In the genomic region with DNA sequence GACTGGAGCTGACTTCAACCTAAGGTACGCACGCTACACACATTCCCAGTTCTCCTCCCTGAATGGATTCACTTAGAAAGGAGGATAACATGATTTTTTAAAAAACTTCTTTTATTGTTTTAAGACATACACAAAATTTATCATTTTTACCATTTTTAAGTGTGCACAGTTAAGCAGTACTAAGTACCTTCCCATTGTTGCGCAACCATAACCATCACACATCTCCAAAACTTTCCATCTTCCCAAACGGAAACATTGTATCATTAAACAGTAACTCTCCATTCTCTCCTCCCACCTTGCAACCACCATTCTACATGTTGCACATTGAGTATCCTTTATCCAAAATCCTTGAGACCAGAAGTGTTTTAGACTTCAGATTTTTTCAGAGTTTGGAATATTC, we compare ENCODE assay signal across 23 cellular contexts. TPM values are rescaled to one million over a fixed set of nuclear protein-coding genes. Genes with fewer than 3 reads are reported as not detected.
"Had no signal": no experiment of that assay in that cellular context is flagged by ENCODE, and none has a peak within 500 bp of the region (broad histone marks: within the 10 kb centered on the region; RNA-seq: fewer than 3 reads in every experiment).

No MANE protein-coding gene starts in this region.

- H3K9me3 ChIP-seq: esophagus muscularis mucosa, gastroesophageal sphincter, heart left ventricle, ovary, psoas muscle, spleen, transverse colon, vagina had no signal

- H3K79me2 ChIP-seq: hepatocyte had no signal

- H3K4me2 ChIP-seq: hepatocyte had no signal

- FAIRE-seq: endothelial cell of umbilical vein had no signal

- H3K4me1 ChIP-seq: esophagus muscularis mucosa, gastroesophageal sphincter, transverse colon, vagina had no signal

- H2AFZ ChIP-seq: hepatocyte had no signal

- DNase-seq: dermis blood vessel endothelial cell; effector memory CD4-positive, alpha-beta T cell; foreskin keratinocyte; heart left ventricle; islet precursor cell; natural killer cell; occipital lobe; ovary; psoas muscle; right cardiac atrium; spleen; stimulated activated CD4-positive, alpha-beta T cell treated with anti-CD3 and anti-CD28 coated beads, Interleukin-2, amount 100 ng/mL, for 48 hours; stimulated activated naive B cell treated with anti-CD40 and anti-IgM and Interleukin-4, amounts not matched to agents 10 μg/mL and 1 μg/mL and 100 μg/mL, for 72 hours; transverse colon had no signal

- H3K27me3 ChIP-seq: esophagus muscularis mucosa, foreskin keratinocyte, gastroesophageal sphincter, heart left ventricle, hepatocyte, ovary, spleen, transverse colon, vagina had no signal

- H3K4me3 ChIP-seq: coronary artery, esophagus muscularis mucosa, gastroesophageal sphincter, heart left ventricle, hepatocyte, lung, ovary, psoas muscle, skin epidermis, spleen, transverse colon, vagina had no signal

- H3K27ac ChIP-seq: coronary artery, esophagus muscularis mucosa, gastroesophageal sphincter, heart left ventricle, hepatocyte, ovary, psoas muscle, skin epidermis, spleen, transverse colon, vagina had no signal

- H3K36me3 ChIP-seq: ovary, transverse colon had no signal

- ATAC-seq: foreskin keratinocyte; gastroesophageal sphincter; heart left ventricle; natural killer cell; psoas muscle; right cardiac atrium; stimulated activated naive B cell treated with anti-CD40 and anti-IgM and Interleukin-4, amounts not matched to agents 10 μg/mL and 1 μg/mL and 100 μg/mL, for 72 hours had no signal

RNA-seq across cellular contexts. Expression of a gene that starts 36.2 kb away (rescaled TPM):
- total RNA-seq: mononuclear cell had no signal
